14 cellular contexts compared by ENCODE assay signal in genomic region chr4:174681723-174682300, GRCh38.
DNase-seq lines count a peak whose midpoint lies in the region; ATAC-seq, FAIRE-seq and TF ChIP-seq lines count a peak whose summit lies in the region.
"Had no signal": no experiment of that assay in that cellular context is flagged by ENCODE, and none has a peak within 500 bp of the region (broad histone marks: within the 10 kb centered on the region; RNA-seq: fewer than 3 reads in every experiment).

No MANE protein-coding gene starts in this region.

- H3K36me3 ChIP-seq in Caco-2 (ENCODE audit: control insufficient read depth, insufficient read depth, low read length): no peaks in the 10 kb centered on the region

- intact Hi-C loops in Caco-2 (cut with micrococcal nuclease; ENCODE audit: unreplicated experiment): no loop called here

- DNase-seq in AG20443 (ENCODE audit: low spot score) (peak; percentile 18), HT1080 (ENCODE audit: low read depth) (peak; percentile 66), amniotic epithelial cell (ENCODE audit: low read depth) (peak; percentile 86), Caco-2 (no peak), SKM-1 (lab: John Stamatoyannopoulos, UW; ENCODE audit: unreplicated experiment) (no peak), GM10266 (ENCODE audit: extremely low spot score) (no peak)
- DNase-seq: CD4-positive, alpha-beta T cell; NCI-H510A treated with DMSO at 0.1 percent for 48 hours; Right ventricle myocardium superior had no signal

- no peaks in the 10 kb centered on the region for H3K9me3 ChIP-seq in Caco-2

- no peaks in the 10 kb centered on the region for H3K4me1 Mint-ChIP-seq in Caco-2 (ENCODE audit: low read depth, unreplicated experiment)
- H3K4me1 Mint-ChIP-seq: brain, WTC11 had no signal

- H3K27me3 ChIP-seq in Caco-2 (replicated peaks; ENCODE audit: control insufficient read depth, insufficient read depth, low read length): no peaks in the 10 kb centered on the region

- TF ChIP-seq CTCF in Caco-2 (IDR thresholded peaks at IDR 0.05; ENCODE audit: insufficient read depth in 1 of 2, low read depth in 1 of 2, low read length in 1 of 2, severe bottlenecking in 1 of 2, unreplicated experiment in 1 of 2): no peak
- no peak for TF ChIP-seq CTCF in GM10266 (IDR thresholded peaks at IDR 0.05; ENCODE audit: control insufficient read depth, insufficient read depth, low read depth, missing control alignments)

- POLR2A ChIA-PET in Caco-2 (lab: Charles Lee): no interaction called here

- CTCF ChIA-PET in Caco-2 (lab: Charles Lee): no interaction called here

- H3K4me3 ChIP-seq in Caco-2 (ENCODE audit: low read depth, low read length): no peak overlapping the region

- no peaks in the 10 kb centered on the region for H3K36me3 Mint-ChIP-seq in Caco-2 (ENCODE audit: insufficient read depth, unreplicated experiment)
- H3K36me3 Mint-ChIP-seq: brain, WTC11 had no signal

- 0 out of 2 replicates have a peak, but pooled peaks cover 5% of the 10 kb centered on the region for H3K4me1 ChIP-seq in Caco-2

- no peaks in the 10 kb centered on the region for H3K27me3 Mint-ChIP-seq in Caco-2 (ENCODE audit: insufficient read depth, unreplicated experiment)
- H3K27me3 Mint-ChIP-seq: brain had no signal

- no peaks in the 10 kb centered on the region for H3K9me3 Mint-ChIP-seq in Caco-2 (ENCODE audit: unreplicated experiment)
- H3K9me3 Mint-ChIP-seq: brain; CD4-positive, alpha-beta T cell; WTC11 had no signal

- no peak for ATAC-seq in HG03432 (IDR thresholded peaks at IDR 0.05; ENCODE audit: unreplicated experiment)
- ATAC-seq: WTC11 had no signal

- no TSS peak for BruUV-seq in Caco-2 (replicated peaks; lab: Mats Ljungman, UMichigan)

- no peak overlapping the region for H3K4me3 Mint-ChIP-seq in Caco-2 (ENCODE audit: unreplicated experiment)
- H3K4me3 Mint-ChIP-seq: brain; CD4-positive, alpha-beta T cell; WTC11 had no signal

- FAIRE-seq in islet of Langerhans (lab: Jason Lieb, UNC): peak; percentile 80
- FAIRE-seq: endometrium had no signal

- H3K27ac Mint-ChIP-seq in Caco-2 (ENCODE audit: unreplicated experiment): no peak overlapping the region
- H3K27ac Mint-ChIP-seq: brain; CD4-positive, alpha-beta T cell; WTC11 had no signal

Comparison
In these comparisons a context has a peak if more than half of its experiments do, and no peak if none do; other contexts are left out.
1. DNase-seq: peak in AG20443 (single experiment), HT1080 (single experiment) and amniotic epithelial cell (single experiment); none in Caco-2 (0 of 2), SKM-1 (single experiment) and GM10266 (single experiment).